In genomic region chr3:27484002-27484844, GRCh38 we compare ENCODE assay signal across 8 cellular contexts. TPM values are rescaled to one million over a fixed set of nuclear protein-coding genes. Genes with fewer than 3 reads are reported as not detected.
DNase-seq lines count a peak whose midpoint lies in the region; ATAC-seq and TF ChIP-seq lines count a peak whose summit lies in the region.

Gene SLC4A7, minus strand, starts transcription at chr3:27484384. Its CDS starts 258 bp downstream, at chr3:27484126.

- peak within 1 kb of the TSS; percentile 91 for H3K27ac ChIP-seq in cardiac muscle cell
- H3K27ac ChIP-seq in trophoblast cell (ENCODE audit: low read depth, low read length) = peak within 1 kb of the TSS; percentile 58
- H3K27ac ChIP-seq in transverse colon = peak within 1 kb of the TSS; percentile 91 to 97 (median 94)

- no peak within 1 kb of the TSS for H3K23ac ChIP-seq in trophoblast cell (ENCODE audit: low read length)

- peaks cover 3% of the 10 kb centered on the region for H3K4me1 ChIP-seq in cardiac muscle cell (ENCODE audit: low read depth)
- no peaks in the 10 kb centered on the region for H3K4me1 ChIP-seq in trophoblast cell (ENCODE audit: control insufficient read depth in 1 of 2, insufficient read depth in 2 of 2, low read length in 2 of 2)
- H3K4me1 ChIP-seq in transverse colon = peaks cover 0 to 40% (median 16%) of the 10 kb centered on the region in 4 donors

- H4K12ac ChIP-seq in trophoblast cell (ENCODE audit: low read depth, low read length) = peak within 1 kb of the TSS; percentile 56

- peak within 1 kb of the TSS; percentile 95 for H3K14ac ChIP-seq in trophoblast cell (ENCODE audit: low read length)

- H4K8ac ChIP-seq in trophoblast cell (ENCODE audit: low read depth, low read length) = peak within 1 kb of the TSS; percentile 74

- H3K36me3 ChIP-seq in cardiac muscle cell = no peaks in the 10 kb centered on the region
- H3K36me3 ChIP-seq in trophoblast cell (ENCODE audit: control insufficient read depth in 1 of 2, insufficient read depth in 2 of 2, low read length in 2 of 2) = no peaks in the 10 kb centered on the region
- H3K36me3 ChIP-seq in transverse colon = no peaks in the 10 kb centered on the region

- WGBS in trophoblast cell (ENCODE audit: extremely low coverage, insufficient coverage, insufficient read length) = no CpG with 5 or more reads among the region's 100 CpGs
- WGBS in transverse colon (ENCODE audit: low coverage in 1 of 2), 2 donors = 1% methylated on average over 32 of the region's 100 CpGs; no CpG with 5 or more reads in 1 of the 2 donors

- peak within 1 kb of the TSS; percentile 76 for H4K91ac ChIP-seq in trophoblast cell (ENCODE audit: low read depth, low read length)

- H3K27me3 Mint-ChIP-seq in activated naive CD8-positive, alpha-beta T cell treated with anti-CD3 and anti-CD28 coated beads, Interleukin-2, amount 50 U/mL, for 24 hours = no peaks in the 10 kb centered on the region

- TF ChIP-seq POLR2A in transverse colon (IDR thresholded peaks at IDR 0.05) = peak; percentile 90

- peak within 1 kb of the TSS; percentile 94 for H3K27ac Mint-ChIP-seq in activated naive CD8-positive, alpha-beta T cell treated with anti-CD3 and anti-CD28 coated beads, Interleukin-2, amount 50 U/mL, for 24 hours

- no peaks in the 10 kb centered on the region for H3K27me3 ChIP-seq in cardiac muscle cell
- H3K27me3 ChIP-seq in trophoblast cell (ENCODE audit: insufficient read depth, low read length) = no peaks in the 10 kb centered on the region
- no peaks in the 10 kb centered on the region for H3K27me3 ChIP-seq in transverse colon

- peak within 1 kb of the TSS; percentile 70 for H2BK5ac ChIP-seq in trophoblast cell (ENCODE audit: low read depth, low read length, poor library complexity)

- peak; percentile 74 for DNase-seq in GM12864 (ENCODE audit: low read depth)
- peak; percentile 83 to 93 (median 87) for DNase-seq in NCI-H1417 (lab: John Stamatoyannopoulos, UW)
- DNase-seq in SW 1271 (lab: John Stamatoyannopoulos, UW) = peak; percentile 84 to 96
- DNase-seq in activated naive CD8-positive, alpha-beta T cell treated with anti-CD3 and anti-CD28 coated beads, Interleukin-2, amount 50 U/mL, for 24 hours = peak; percentile 98
- peak; percentile 98 to 99 for DNase-seq in cardiac muscle cell (ENCODE audit: low read depth in 1 of 2, low spot score in 1 of 2)
- peak; percentile 96 for DNase-seq in trophoblast cell
- DNase-seq in transverse colon = peak; percentile 99

- H3K9ac ChIP-seq in trophoblast cell (ENCODE audit: low read length) = peak within 1 kb of the TSS; percentile 85

- ATAC-seq in HG02759 (IDR thresholded peaks at IDR 0.05; ENCODE audit: unreplicated experiment) = peak; percentile 94
- ATAC-seq in activated naive CD8-positive, alpha-beta T cell treated with anti-CD3 and anti-CD28 coated beads, Interleukin-2, amount 50 U/mL, for 24 hours = peak; percentile 95

- H3K79me2 ChIP-seq in trophoblast cell (ENCODE audit: control insufficient read depth, insufficient read depth, low read length, poor library complexity) = peaks cover 6% of the 10 kb centered on the region

- H3K4me2 ChIP-seq in trophoblast cell (ENCODE audit: low read length) = peak within 1 kb of the TSS; percentile 74

- H3K4me1 Mint-ChIP-seq in activated naive CD8-positive, alpha-beta T cell treated with anti-CD3 and anti-CD28 coated beads, Interleukin-2, amount 50 U/mL, for 24 hours = peaks cover 36% of the 10 kb centered on the region

- H2BK120ac ChIP-seq in trophoblast cell (ENCODE audit: insufficient read depth, low read length, poor library complexity) = peak within 1 kb of the TSS; percentile 40

- no peak for TF ChIP-seq EP300 in transverse colon (IDR thresholded peaks at IDR 0.05; ENCODE audit: low read depth)

- H3K4ac ChIP-seq in trophoblast cell (ENCODE audit: low read depth, low read length) = peak within 1 kb of the TSS; percentile 77

- H3K18ac ChIP-seq in trophoblast cell (ENCODE audit: low read length) = peak within 1 kb of the TSS; percentile 99

- in situ Hi-C loops in transverse colon (cut with MboI; ENCODE audit: low pct_ligation_motif_present in 1 of 4, low pct_unique_long_range_greater_than_20kb in 1 of 4, low sequenced_read_pairs in 3 of 4) = loop anchor here in 1 of 4 donors (25.0 kb wide), 1 partner anchor 178 kb away; no protein-coding TSS in a partner anchor

- intact Hi-C loops in transverse colon (cut with DNase I; ENCODE audit: low total_unique reads) = no loop called here

- TF ChIP-seq CTCF in GM12864 (IDR thresholded peaks at IDR 0.05; ENCODE audit: low read depth, low read length, missing control alignments) (no peak), cardiac muscle cell (IDR thresholded peaks at IDR 0.05; ENCODE audit: low read depth, low read length) (no peak), transverse colon (IDR thresholded peaks at IDR 0.05) (no peak)

- no peaks in the 10 kb centered on the region for H3K9me3 Mint-ChIP-seq in activated naive CD8-positive, alpha-beta T cell treated with anti-CD3 and anti-CD28 coated beads, Interleukin-2, amount 50 U/mL, for 24 hours

- H3K79me1 ChIP-seq in trophoblast cell (ENCODE audit: low read length) = peaks cover 9% of the 10 kb centered on the region

- no peak within 1 kb of the TSS for H2BK12ac ChIP-seq in trophoblast cell (ENCODE audit: low read length)

- peak within 1 kb of the TSS; percentile 92 for H2AFZ ChIP-seq in trophoblast cell (ENCODE audit: insufficient read depth, low read length, poor library complexity)

- peak within 1 kb of the TSS; percentile 12 for H2AK5ac ChIP-seq in trophoblast cell (ENCODE audit: low read length)

- H3K4me3 Mint-ChIP-seq in activated naive CD8-positive, alpha-beta T cell treated with anti-CD3 and anti-CD28 coated beads, Interleukin-2, amount 50 U/mL, for 24 hours = peak within 1 kb of the TSS; percentile 95

- H3K9me3 ChIP-seq in cardiac muscle cell (ENCODE audit: low read depth) = no peaks in the 10 kb centered on the region
- no peaks in the 10 kb centered on the region for H3K9me3 ChIP-seq in trophoblast cell (ENCODE audit: insufficient read depth, low read depth, low read length)
- H3K9me3 ChIP-seq in transverse colon = no peaks in the 10 kb centered on the region

- peaks cover 21% of the 10 kb centered on the region for H3K36me3 Mint-ChIP-seq in activated naive CD8-positive, alpha-beta T cell treated with anti-CD3 and anti-CD28 coated beads, Interleukin-2, amount 50 U/mL, for 24 hours (ENCODE audit: low read depth)

- peak within 1 kb of the TSS; percentile 93 for H3K4me3 ChIP-seq in GM12864 (ENCODE audit: low read depth, low read length)
- H3K4me3 ChIP-seq in cardiac muscle cell = peak within 1 kb of the TSS; percentile 84
- peak within 1 kb of the TSS; percentile 96 for H3K4me3 ChIP-seq in trophoblast cell (ENCODE audit: low read depth, low read length)
- H3K4me3 ChIP-seq in transverse colon = peak within 1 kb of the TSS; percentile 54 to 84 (median 76)

RNA-seq across cellular contexts. Expression of gene SLC4A7, which starts in this region (rescaled TPM):
- total RNA-seq in cardiac muscle cell = 21.5 and 54.8 TPM in 2 replicates
- polyA plus RNA-seq in cardiac muscle cell = 8.0 and 17.0 TPM in 2 replicates
- polyA plus RNA-seq in trophoblast cell (2013) = 15.5 and 16.5 TPM in 2 replicates
- 10 to 100 TPM; 22.7 to 45.6 (median 35.4) TPM for total RNA-seq in transverse colon

Comparison
In these comparisons a context has a peak if more than half of its experiments do, and no peak if none do; other contexts are left out.
1. Peak in every context shown above with its lines: DNase-seq, ATAC-seq, H3K4me3 ChIP-seq and H3K27ac ChIP-seq.